ENCODE assay signal across 16 cellular contexts in the genomic region with DNA sequence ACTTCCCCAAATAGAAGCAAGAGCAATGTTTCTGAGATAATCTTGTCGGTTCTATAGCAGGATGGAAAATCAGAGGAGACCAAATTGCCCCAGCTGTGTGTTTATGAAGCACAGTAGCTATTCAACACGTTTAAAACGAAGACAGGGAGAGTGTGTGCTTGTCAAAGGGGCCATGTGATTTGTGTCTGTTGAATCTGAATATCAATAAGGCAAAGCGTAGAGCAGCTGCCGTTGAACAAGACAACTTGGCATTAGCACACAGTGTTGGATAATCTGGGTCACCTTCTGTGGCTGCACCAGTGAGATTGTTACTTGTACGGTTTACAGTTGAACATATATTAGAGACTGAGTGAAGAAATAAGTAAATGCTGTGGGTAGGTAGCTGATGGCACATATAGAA. TPM values are rescaled to one million over a fixed set of nuclear protein-coding genes. Genes with fewer than 3 reads are reported as not detected.
A peak's percentile ranks its signal among the peaks of the same experiment; 100 is the strongest.
DNase-seq lines count a peak whose midpoint lies in the region; ATAC-seq lines count a peak whose summit lies in the region.
"Had no signal": no experiment of that assay in that cellular context is flagged by ENCODE, and none has a peak within 500 bp of the region (broad histone marks: within the 10 kb centered on the region; RNA-seq: fewer than 3 reads in every experiment).

No MANE protein-coding gene starts in this region.

- in situ Hi-C loops in G401 (cut with HindIII; ENCODE audit: low sequenced_read_pairs): no loop called here

- no peak for ATAC-seq in GM21717 (IDR thresholded peaks at IDR 0.05; ENCODE audit: unreplicated experiment)
- no peak for ATAC-seq in HG02759 (IDR thresholded peaks at IDR 0.05; ENCODE audit: unreplicated experiment)
- ATAC-seq in GM21619 (IDR thresholded peaks at IDR 0.05; ENCODE audit: unreplicated experiment): no peak
- ATAC-seq: lower lobe of right lung, pancreas had no signal

- H3K27ac ChIP-seq in layer of hippocampus (ENCODE audit: low read depth, low read length): peak overlapping the region; percentile 54
- H3K27ac ChIP-seq: lower lobe of right lung, pancreas had no signal

- DNase-seq in G401 (ENCODE audit: low spot score) (peak; percentile 91), NCI-H2107 treated with DMSO at 0.1 percent for 48 hours (lab: John Stamatoyannopoulos, UW; ENCODE audit: unreplicated experiment) (peak; percentile 85), SK-N-DZ (ENCODE audit: low spot score) (peak; percentile 44), hepatic stellate cell (ENCODE audit: low spot score) (no peak)
- DNase-seq: effector CD4-positive, alpha-beta T cell; lower lobe of right lung; MV-4-11; pancreas; RPMI8226; stimulated activated CD4-positive, alpha-beta T cell treated with anti-CD3 and anti-CD28 coated beads, Interleukin-1b, Interleukin-23, amount 100 ng/mL, for 48 hours; stimulated activated naive CD4-positive, alpha-beta T cell treated with Interleukin-2 at 50 U/mL for 16 hours had no signal

- no peaks in the 10 kb centered on the region for H3K27me3 ChIP-seq in layer of hippocampus (ENCODE audit: control insufficient read depth, insufficient read depth, low read length)
- H3K27me3 ChIP-seq: pancreas had no signal

RNA-seq across cellular contexts. Expression of gene CRB1, which starts 1.0 kb away (rescaled TPM):
- total RNA-seq in G401 (2014; rRNA removed; shearing (Covaris generic)): not detected in 2 replicates
- 5.7 and 6.8 TPM in 2 replicates for polyA plus RNA-seq in SK-N-DZ (2014; cell fraction: cytosol; rRNA removed)
- polyA plus RNA-seq in SK-N-DZ (2014; cell fraction: nucleus; rRNA removed): 4.4 and 5.7 TPM in 2 replicates
- total RNA-seq: HT-29 had no signal
